ENCODE assay signal across 20 cellular contexts in the genomic region with DNA sequence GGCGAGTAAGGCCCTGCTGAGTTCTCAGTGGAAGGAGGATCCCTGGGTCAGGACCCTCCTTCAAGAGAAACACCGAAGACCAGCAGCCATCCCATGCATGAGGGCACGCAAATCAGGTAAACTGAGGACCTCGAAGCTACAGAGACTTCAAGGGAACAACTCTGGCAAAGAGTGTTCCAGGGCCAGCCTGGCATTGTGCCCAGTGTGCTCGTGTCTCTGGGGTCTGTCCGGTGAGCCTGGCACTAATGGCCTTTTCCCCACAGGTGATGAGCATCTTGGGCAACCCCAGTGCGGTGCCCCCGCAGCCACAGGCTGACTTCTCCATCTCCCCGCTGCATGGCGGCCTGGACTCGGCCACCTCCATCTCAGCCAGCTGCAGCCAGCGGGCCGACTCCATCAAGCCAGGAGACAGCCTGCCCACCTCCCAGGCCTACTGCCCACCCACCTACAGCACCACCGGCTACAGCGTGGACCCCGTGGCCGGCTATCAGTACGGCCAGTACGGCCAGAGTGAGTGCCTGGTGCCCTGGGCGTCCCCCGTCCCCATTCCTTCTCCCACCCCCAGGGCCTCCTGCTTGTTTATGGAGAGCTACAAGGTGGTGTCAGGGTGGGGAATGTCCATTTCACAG.
DNase-seq lines count a peak whose midpoint lies in the region; ATAC-seq, FAIRE-seq and TF ChIP-seq lines count a peak whose summit lies in the region.
"Had no signal": no experiment of that assay in that cellular context is flagged by ENCODE, and none has a peak within 500 bp of the region (broad histone marks: within the 10 kb centered on the region; RNA-seq: fewer than 3 reads in every experiment).

No MANE protein-coding gene starts in this region.

- no peak overlapping the region for H2BK20ac ChIP-seq in H1 (ENCODE audit: low read length)

- no peak overlapping the region for H2BK12ac ChIP-seq in H1 (ENCODE audit: low read depth, low read length)
- H2BK12ac ChIP-seq in neuronal stem cell (ENCODE audit: low read length): peak overlapping the region; percentile 33

- H3K23me2 ChIP-seq in H1 (ENCODE audit: low read depth, low read length): 0 out of 2 replicates have a peak, but pooled peaks cover 1% of the 10 kb centered on the region

- no peak overlapping the region for H4K91ac ChIP-seq in H1 (replicated peaks; ENCODE audit: insufficient read length, low read length)
- H4K91ac ChIP-seq in neuronal stem cell (ENCODE audit: low read depth, low read length, poor library complexity): no peak overlapping the region

- H3K27ac ChIP-seq in H1 (ENCODE audit: low read depth, low read length) (no peak overlapping the region), neuronal stem cell (replicated peaks; ENCODE audit: low read length) (no peak overlapping the region), upper lobe of right lung (no peak overlapping the region)

- FAIRE-seq in H1 (lab: Jason Lieb, UNC): no peak
- FAIRE-seq: A204.1, D721Med, G401.6, GM12891, GM19239, HTR-8/SVneo had no signal

- no peak for TF ChIP-seq RAD21 in H1 (IDR thresholded peaks at IDR 0.05 in 1 of 2, conservative IDR thresholded peaks at IDR 0.05 in 1 of 2; ENCODE audit: low read depth in 2 of 2, low read length in 2 of 2)

- H4K8ac ChIP-seq in H1 (ENCODE audit: extremely low read depth, insufficient read depth, low read length) (peak overlapping the region; percentile 36; the same call in 1 of the 2 replicates), neuronal stem cell (ENCODE audit: low read depth, low read length) (no peak overlapping the region)

- no peak overlapping the region for H2AFZ ChIP-seq in H1 (ENCODE audit: low read length)
- H2AFZ ChIP-seq in neuronal stem cell (ENCODE audit: low read length): no peak overlapping the region

- H3K4ac ChIP-seq in H1 (replicated peaks; ENCODE audit: insufficient read length, low read depth, low read length) (no peak overlapping the region), neuronal stem cell (ENCODE audit: low read length) (no peak overlapping the region)

- no peaks in the 10 kb centered on the region for H3K79me1 ChIP-seq in H1 (ENCODE audit: low read depth, low read length)
- no peaks in the 10 kb centered on the region for H3K79me1 ChIP-seq in neuronal stem cell (ENCODE audit: low read depth, low read length)

- DNase-seq in H7 (peak; percentile 38), H1 (ENCODE audit: low read depth in 1 of 2, low spot score in 2 of 2) (no peak), neuronal stem cell (ENCODE audit: low spot score) (no peak), upper lobe of right lung (peak; percentile 52), NCI-H187 treated with DMSO at 0.1 percent for 48 hours (lab: John Stamatoyannopoulos, UW) (no peak), NCI-H1417 (lab: John Stamatoyannopoulos, UW) (no peak), NCI-H1092 (lab: John Stamatoyannopoulos, UW) (no peak)
- DNase-seq: ACHN; BE2C; C1 segment of cervical spinal cord; Caco-2; CD4-positive, alpha-beta T cell; HCEC 1CT; IMR-90 had no signal

- CTCF ChIA-PET in H1 (lab: Charles Lee; ENCODE audit: partially characterized antibody): interaction anchor here (1.5 to 5.3 kb wide), 3 partner anchors 9 to 137 kb away, joined by 5 to 39 read pairs (median 6); no protein-coding TSS in a partner anchor

- H3K4me3 ChIP-seq in H7 (ENCODE audit: insufficient read depth, low read depth, low read length) (no peak overlapping the region), H1 (ENCODE audit: extremely low read depth in 1 of 4, insufficient read depth in 2 of 4, low read depth in 3 of 4, low read length in 4 of 4) (no peak overlapping the region), neuronal stem cell (ENCODE audit: low read length in 2 of 2) (no peak overlapping the region), upper lobe of right lung (no peak overlapping the region)

- no peak for TF ChIP-seq POLR2A in H1 (IDR thresholded peaks at IDR 0.05; ENCODE audit: control extremely low read depth in 1 of 2, low read depth in 2 of 2, low read length in 2 of 2)

- H3K18ac ChIP-seq in H1 (ENCODE audit: extremely low read depth, low read length) (no peak overlapping the region), neuronal stem cell (ENCODE audit: low read length) (peak overlapping the region; percentile 23)

- H2BK15ac ChIP-seq in H1 (ENCODE audit: low read length) (no peak overlapping the region), neuronal stem cell (ENCODE audit: low read length) (peak overlapping the region; percentile 12)

- H2BK120ac ChIP-seq in H1 (replicated peaks; ENCODE audit: low read depth, low read length) (no peak overlapping the region), neuronal stem cell (ENCODE audit: low read depth, low read length) (no peak overlapping the region)

- intact Hi-C loops in upper lobe of right lung (cut with DNase I): no loop called here

- H3K56ac ChIP-seq in H1 (replicated peaks; ENCODE audit: insufficient read length, low read depth, low read length): no peak overlapping the region

- ATAC-seq in upper lobe of right lung: no peak

- peaks cover 0 to 2% of the 10 kb centered on the region in 2 experiments for H4K20me1 ChIP-seq in H1 (replicated peaks in 1 of 2; ENCODE audit: control insufficient read depth in 1 of 2, insufficient read depth in 2 of 2, low read length in 2 of 2)

- no peak overlapping the region for H4K5ac ChIP-seq in H1 (ENCODE audit: insufficient read length, low read depth, low read length)

- 90% methylated on average over 17 of the region's 21 CpGs; no CpG with 5 or more reads in 1 of the 2 experiments for WGBS in H1 (ENCODE audit: extremely low coverage in 1 of 2, insufficient coverage in 1 of 2, insufficient read length in 1 of 2, insufficient replicate concordance in 2 of 2, low coverage in 1 of 2, low lambda C conversion rate in 2 of 2, missing lambda C conversion rate in 1 of 2), 2 experiments
- no CpG with 5 or more reads among the region's 21 CpGs for WGBS in neuronal stem cell (ENCODE audit: extremely low coverage in 2 of 2, insufficient read length in 2 of 2, insufficient replicate concordance in 1 of 2), 2 donors

- no peaks in the 10 kb centered on the region for H3K36me3 ChIP-seq in H7 (replicated peaks; ENCODE audit: control insufficient read depth, insufficient read depth, low read length)
- H3K36me3 ChIP-seq in H1 (ENCODE audit: control insufficient read depth in 2 of 4, insufficient read depth in 4 of 4, low read length in 3 of 4): no peaks in the 10 kb centered on the region
- H3K36me3 ChIP-seq in neuronal stem cell (replicated peaks in 1 of 2; ENCODE audit: control insufficient read depth in 2 of 2, insufficient read depth in 2 of 2, low read length in 2 of 2): no peaks in the 10 kb centered on the region
- H3K36me3 ChIP-seq in upper lobe of right lung: no peaks in the 10 kb centered on the region
- H3K36me3 ChIP-seq: BE2C had no signal

- TF ChIP-seq CTCF in H1 (IDR thresholded peaks at IDR 0.05; ENCODE audit: control extremely low read depth in 1 of 3, insufficient read depth in 1 of 3, low read depth in 1 of 3, low read length in 3 of 3): no peak
- no peak for TF ChIP-seq CTCF in upper lobe of right lung (IDR thresholded peaks at IDR 0.05)

- H3K14ac ChIP-seq in H1 (ENCODE audit: insufficient read length): no peak overlapping the region
- H3K14ac ChIP-seq in neuronal stem cell (ENCODE audit: low read length): peak overlapping the region; percentile 27

- H3K4me1 ChIP-seq in H1 (replicated peaks in 1 of 4; ENCODE audit: control insufficient read depth in 3 of 4, insufficient read depth in 4 of 4, low read length in 3 of 4): no peaks in the 10 kb centered on the region; a peak in 1 of 7 replicates
- peaks cover 0 to 20% of the 10 kb centered on the region in 2 donors for H3K4me1 ChIP-seq in neuronal stem cell (ENCODE audit: control insufficient read depth in 2 of 2, insufficient read depth in 1 of 2, low read depth in 1 of 2, low read length in 2 of 2)
- H3K4me1 ChIP-seq in upper lobe of right lung: no peaks in the 10 kb centered on the region
- H3K4me1 ChIP-seq: BE2C, Caco-2 had no signal

- H3K27me3 ChIP-seq in H7 (ENCODE audit: control insufficient read depth, insufficient read depth, low read length) (0 out of 2 replicates have a peak, but pooled peaks cover 2% of the 10 kb centered on the region), H1 (replicated peaks in 1 of 4; ENCODE audit: control insufficient read depth in 3 of 4, extremely low read depth in 1 of 4, insufficient read depth in 3 of 4, low read length in 3 of 4) (0 out of 7 replicates have a peak, but pooled peaks cover 0 to 4% (median 0%) of the 10 kb centered on the region in 4 experiments), neuronal stem cell (ENCODE audit: control insufficient read depth in 3 of 3, insufficient read depth in 3 of 3, low read depth in 1 of 3, low read length in 3 of 3) (peaks cover 0 to 8% (median 0%) of the 10 kb centered on the region in 3 experiments), upper lobe of right lung (peaks cover 69% of the 10 kb centered on the region)
- H3K27me3 ChIP-seq: BE2C had no signal

- H2AK5ac ChIP-seq in H1 (ENCODE audit: low read depth, low read length) (no peak overlapping the region), neuronal stem cell (ENCODE audit: low read depth, low read length) (peak overlapping the region; percentile 30)

- H3K9me3 ChIP-seq in H1 (ENCODE audit: insufficient read depth in 2 of 2, low read depth in 1 of 2, low read length in 1 of 2) (no peaks in the 10 kb centered on the region), neuronal stem cell (replicated peaks in 1 of 2; ENCODE audit: control insufficient read depth in 2 of 2, insufficient read depth in 1 of 2, low read depth in 1 of 2, low read length in 2 of 2) (no peaks in the 10 kb centered on the region), upper lobe of right lung (no peaks in the 10 kb centered on the region)
- H3K9me3 ChIP-seq: BE2C, Caco-2 had no signal

- H3K23ac ChIP-seq in H1 (ENCODE audit: insufficient read length) (no peak overlapping the region), neuronal stem cell (ENCODE audit: low read depth, low read length, poor library complexity) (no peak overlapping the region)

- H3K79me2 ChIP-seq in H1 (ENCODE audit: control insufficient read depth in 1 of 2, insufficient read depth in 2 of 2, low read length in 2 of 2): no peaks in the 10 kb centered on the region

- H3K9ac ChIP-seq in H1 (replicated peaks in 1 of 4; ENCODE audit: extremely low read depth in 1 of 4, low read depth in 3 of 4, low read length in 3 of 4) (no peak overlapping the region), neuronal stem cell (ENCODE audit: low read depth, low read length, poor library complexity) (no peak overlapping the region)

- H3K4me2 ChIP-seq in H1 (ENCODE audit: insufficient read depth in 1 of 2, low read depth in 2 of 2, low read length in 2 of 2) (no peak overlapping the region), neuronal stem cell (ENCODE audit: insufficient read depth, low read length, poor library complexity, severe bottlenecking) (no peak overlapping the region)

- H2BK5ac ChIP-seq in H1 (ENCODE audit: low read depth, low read length) (no peak overlapping the region), neuronal stem cell (ENCODE audit: low read length) (no peak overlapping the region)

- POLR2A ChIA-PET in H1 (lab: Charles Lee; ENCODE audit: partially characterized antibody): interaction anchor here (0.6 to 1.3 kb wide), 2 partner anchors 9 to 11 kb away, joined by 3 read pairs; no protein-coding TSS in a partner anchor

- no peak for TF ChIP-seq EP300 in H1 (IDR thresholded peaks at IDR 0.05; ENCODE audit: borderline replicate concordance in 1 of 2, low read depth in 2 of 2, low read length in 2 of 2)

Comparison
In these comparisons a context has a peak if more than half of its experiments do, and no peak if none do; other contexts are left out.
1. DNase-seq: peak in H7 (single experiment) and upper lobe of right lung (single experiment); none in H1 (0 of 2), neuronal stem cell (single experiment), NCI-H187 treated with DMSO at 0.1 percent for 48 hours (single experiment), NCI-H1417 (0 of 3) and NCI-H1092 (single experiment).